Comparison of ENCODE assay signal across 1 cellular context in genomic region chrX:68121371-68121770, GRCh38.
TF ChIP-seq lines count a peak whose summit lies in the region.

No MANE protein-coding gene starts in this region.

TF ChIP-seq in HepG2, 621 proteins besides CTCF, POLR2A, EP300 and RAD21 (continued from another document):
- TF ChIP-seq ZNF609 (CRISPR knock-in tag; IDR thresholded peaks at IDR 0.05; ENCODE audit: borderline replicate concordance) (no peak), ZBTB33 (CRISPR knock-in tag; IDR thresholded peaks at IDR 0.05) (no peak), RELA (CRISPR knock-in tag; IDR thresholded peaks at IDR 0.05) (no peak)
